1 cellular context compared by ENCODE assay signal in the genomic region with DNA sequence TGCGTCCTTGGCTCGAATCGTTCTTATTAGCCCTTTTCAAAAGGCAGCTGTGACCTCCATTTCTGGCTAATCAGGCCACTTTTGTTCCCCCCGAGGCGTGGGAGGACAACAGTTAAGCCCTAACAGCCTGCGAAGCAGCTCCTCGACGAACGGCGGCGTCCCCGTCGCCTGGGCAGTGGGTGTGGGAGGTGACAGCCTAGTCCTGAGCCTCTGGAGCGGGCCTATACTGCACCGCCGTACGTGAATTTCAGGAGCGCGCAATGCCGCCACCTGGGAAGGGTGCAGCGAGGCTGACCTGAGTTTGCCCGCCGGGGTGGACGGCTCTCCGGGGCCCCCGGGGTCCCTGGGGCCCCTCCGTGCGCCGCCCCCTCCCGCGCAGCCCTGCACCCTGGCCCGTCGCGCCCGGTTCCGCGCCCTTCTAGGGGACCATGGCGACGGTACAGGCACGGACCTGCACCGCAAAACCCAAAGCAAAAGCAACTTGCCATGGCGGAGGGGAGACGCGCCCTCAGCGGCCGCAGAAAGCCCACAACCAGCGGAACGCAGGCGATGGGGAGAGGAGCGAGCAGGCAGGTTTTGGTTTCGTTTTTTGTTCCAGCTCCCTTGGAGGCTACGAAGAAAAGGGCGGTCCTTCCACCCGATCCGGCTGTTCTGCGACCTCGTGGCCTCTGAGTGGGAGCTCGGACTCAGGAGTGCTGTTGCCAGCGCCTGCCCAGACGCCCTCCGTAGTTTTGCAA.
TF ChIP-seq lines count a peak whose summit lies in the region.

Gene RBM43, minus strand, starts transcription at position 624 of the 737 bp plus-strand sequence. Its CDS starts 136 bp downstream, at position 488.

TF ChIP-seq in HepG2, 621 proteins besides CTCF, POLR2A, EP300 and RAD21 (continued from another document and continues in another):
- peak; percentile 83 for TF ChIP-seq ZNF607 (CRISPR knock-in tag; IDR thresholded peaks at IDR 0.05; ENCODE audit: borderline replicate concordance)
- TF ChIP-seq ZNF232 (CRISPR knock-in tag; IDR thresholded peaks at IDR 0.05; ENCODE audit: borderline replicate concordance) = peak; percentile 50
- TF ChIP-seq, protein P1, sequence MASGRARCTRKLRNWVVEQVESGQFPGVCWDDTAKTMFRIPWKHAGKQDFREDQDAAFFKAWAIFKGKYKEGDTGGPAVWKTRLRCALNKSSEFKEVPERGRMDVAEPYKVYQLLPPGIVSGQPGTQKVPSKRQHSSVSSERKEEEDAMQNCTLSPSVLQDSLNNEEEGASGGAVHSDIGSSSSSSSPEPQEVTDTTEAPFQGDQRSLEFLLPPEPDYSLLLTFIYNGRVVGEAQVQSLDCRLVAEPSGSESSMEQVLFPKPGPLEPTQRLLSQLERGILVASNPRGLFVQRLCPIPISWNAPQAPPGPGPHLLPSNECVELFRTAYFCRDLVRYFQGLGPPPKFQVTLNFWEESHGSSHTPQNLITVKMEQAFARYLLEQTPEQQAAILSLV (CRISPR knock-in tag; IDR thresholded peaks at IDR 0.05; ENCODE audit: borderline replicate concordance) = peak; percentile 91; the same call in 1 of the 2 replicates
- TF ChIP-seq, protein P2, sequence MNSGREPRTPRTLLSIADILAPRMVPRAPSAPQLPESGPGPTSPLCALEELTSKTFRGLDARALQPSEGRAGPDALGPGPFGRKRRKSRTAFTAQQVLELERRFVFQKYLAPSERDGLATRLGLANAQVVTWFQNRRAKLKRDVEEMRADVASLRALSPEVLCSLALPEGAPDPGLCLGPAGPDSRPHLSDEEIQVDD (CRISPR knock-in tag; IDR thresholded peaks at IDR 0.05; ENCODE audit: borderline replicate concordance) = no peak
- TF ChIP-seq ZNF615 (CRISPR knock-in tag; IDR thresholded peaks at IDR 0.05; ENCODE audit: borderline replicate concordance) = 0 out of 2 replicates have a peak, but pooled peaks have one; percentile 54
- TF ChIP-seq ZBTB7B (CRISPR knock-in tag; IDR thresholded peaks at IDR 0.05) = peak; percentile 33; the same call in 1 of the 2 replicates
- no peak for TF ChIP-seq HNRNPK (IDR thresholded peaks at IDR 0.05; ENCODE audit: low read depth, low read length, poor library complexity, severe bottlenecking)
- TF ChIP-seq, protein P3, sequence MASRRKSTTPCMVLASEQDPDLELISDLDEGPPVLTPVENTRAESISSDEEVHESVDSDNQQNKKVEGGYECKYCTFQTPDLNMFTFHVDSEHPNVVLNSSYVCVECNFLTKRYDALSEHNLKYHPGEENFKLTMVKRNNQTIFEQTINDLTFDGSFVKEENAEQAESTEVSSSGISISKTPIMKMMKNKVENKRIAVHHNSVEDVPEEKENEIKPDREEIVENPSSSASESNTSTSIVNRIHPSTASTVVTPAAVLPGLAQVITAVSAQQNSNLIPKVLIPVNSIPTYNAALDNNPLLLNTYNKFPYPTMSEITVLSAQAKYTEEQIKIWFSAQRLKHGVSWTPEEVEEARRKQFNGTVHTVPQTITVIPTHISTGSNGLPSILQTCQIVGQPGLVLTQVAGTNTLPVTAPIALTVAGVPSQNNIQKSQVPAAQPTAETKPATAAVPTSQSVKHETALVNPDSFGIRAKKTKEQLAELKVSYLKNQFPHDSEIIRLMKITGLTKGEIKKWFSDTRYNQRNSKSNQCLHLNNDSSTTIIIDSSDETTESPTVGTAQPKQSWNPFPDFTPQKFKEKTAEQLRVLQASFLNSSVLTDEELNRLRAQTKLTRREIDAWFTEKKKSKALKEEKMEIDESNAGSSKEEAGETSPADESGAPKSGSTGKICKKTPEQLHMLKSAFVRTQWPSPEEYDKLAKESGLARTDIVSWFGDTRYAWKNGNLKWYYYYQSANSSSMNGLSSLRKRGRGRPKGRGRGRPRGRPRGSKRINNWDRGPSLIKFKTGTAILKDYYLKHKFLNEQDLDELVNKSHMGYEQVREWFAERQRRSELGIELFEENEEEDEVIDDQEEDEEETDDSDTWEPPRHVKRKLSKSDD (CRISPR knock-in tag; IDR thresholded peaks at IDR 0.05; ENCODE audit: low read depth) = peak; percentile 66
- TF ChIP-seq NRL (CRISPR knock-in tag; IDR thresholded peaks at IDR 0.05; ENCODE audit: borderline replicate concordance) = peak; percentile 93
- TF ChIP-seq FOXO1 (CRISPR knock-in tag; IDR thresholded peaks at IDR 0.05) = 0 out of 2 replicates have a peak, but pooled peaks have one; percentile 18
- TF ChIP-seq, protein P4, sequence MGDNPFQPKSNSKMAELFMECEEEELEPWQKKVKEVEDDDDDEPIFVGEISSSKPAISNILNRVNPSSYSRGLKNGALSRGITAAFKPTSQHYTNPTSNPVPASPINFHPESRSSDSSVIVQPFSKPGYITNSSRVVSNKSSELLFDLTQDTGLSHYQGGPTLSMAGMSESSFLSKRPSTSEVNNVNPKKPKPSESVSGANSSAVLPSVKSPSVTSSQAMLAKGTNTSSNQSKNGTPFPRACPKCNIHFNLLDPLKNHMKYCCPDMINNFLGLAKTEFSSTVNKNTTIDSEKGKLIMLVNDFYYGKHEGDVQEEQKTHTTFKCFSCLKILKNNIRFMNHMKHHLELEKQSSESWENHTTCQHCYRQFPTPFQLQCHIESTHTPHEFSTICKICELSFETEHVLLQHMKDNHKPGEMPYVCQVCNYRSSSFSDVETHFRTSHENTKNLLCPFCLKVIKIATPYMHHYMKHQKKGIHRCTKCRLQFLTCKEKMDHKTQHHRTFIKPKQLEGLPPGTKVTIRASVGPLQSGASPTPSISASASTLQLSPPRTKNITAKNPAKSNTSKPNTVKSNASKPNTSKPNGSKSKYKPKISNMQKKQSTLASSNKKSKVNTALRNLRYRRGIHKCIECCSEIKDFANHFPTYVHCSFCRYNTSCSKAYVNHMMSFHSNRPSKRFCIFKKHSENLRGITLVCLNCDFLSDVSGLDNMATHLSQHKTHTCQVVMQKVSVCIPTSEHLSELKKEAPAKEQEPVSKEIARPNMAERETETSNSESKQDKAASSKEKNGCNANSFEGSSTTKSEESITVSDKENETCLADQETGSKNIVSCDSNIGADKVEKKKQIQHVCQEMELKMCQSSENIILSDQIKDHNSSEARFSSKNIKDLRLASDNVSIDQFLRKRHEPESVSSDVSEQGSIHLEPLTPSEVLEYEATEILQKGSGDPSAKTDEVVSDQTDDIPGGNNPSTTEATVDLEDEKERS (CRISPR knock-in tag; IDR thresholded peaks at IDR 0.05) = peak; percentile 85; the same call in 1 of the 2 replicates
- TF ChIP-seq ZNF605 (CRISPR knock-in tag; IDR thresholded peaks at IDR 0.05) = peak; percentile 44; the same call in 1 of the 2 replicates
- TF ChIP-seq ATF7-NPFF (CRISPR knock-in tag; IDR thresholded peaks at IDR 0.05; ENCODE audit: low read depth) = peak; percentile 83
- TF ChIP-seq NFE2 (CRISPR knock-in tag; IDR thresholded peaks at IDR 0.05) = no peak
- no peak for TF ChIP-seq ZNF33A (CRISPR knock-in tag; IDR thresholded peaks at IDR 0.05; ENCODE audit: borderline replicate concordance)
- TF ChIP-seq CCAR2 (optimal IDR thresholded peaks at IDR 0.05; ENCODE audit: low read depth, low read length) = no peak
- TF ChIP-seq ZFP41 (CRISPR knock-in tag; IDR thresholded peaks at IDR 0.05; ENCODE audit: borderline replicate concordance) = no peak
- 0 out of 2 replicates have a peak, but pooled peaks have one; percentile 61 for TF ChIP-seq ZNF33B (CRISPR knock-in tag; IDR thresholded peaks at IDR 0.05)
- peak; percentile 77 for TF ChIP-seq ZNF781 (CRISPR knock-in tag; IDR thresholded peaks at IDR 0.05; ENCODE audit: borderline replicate concordance, not compliant biosample characterization)
- TF ChIP-seq HOXA5 (CRISPR knock-in tag; IDR thresholded peaks at IDR 0.05) = 0 out of 2 replicates have a peak, but pooled peaks have one; percentile 41
- TF ChIP-seq ASH2L (IDR thresholded peaks at IDR 0.05; ENCODE audit: insufficient read length, low read depth, low read length) = peak; percentile 81
- no peak for TF ChIP-seq FOXJ3 (CRISPR knock-in tag; IDR thresholded peaks at IDR 0.05; ENCODE audit: borderline replicate concordance)
- TF ChIP-seq ZNF629 (CRISPR knock-in tag; conservative IDR thresholded peaks at IDR 0.05) = peak; percentile 6; the same call in 1 of the 2 replicates
- TF ChIP-seq PHF8 (CRISPR knock-in tag; IDR thresholded peaks at IDR 0.05) = peak; percentile 88
- no peak for TF ChIP-seq GLMP (CRISPR knock-in tag; IDR thresholded peaks at IDR 0.05; ENCODE audit: borderline replicate concordance)
- no peak for TF ChIP-seq ZNF580 (CRISPR knock-in tag; IDR thresholded peaks at IDR 0.05; ENCODE audit: borderline replicate concordance, low read depth)
- TF ChIP-seq ZNF549 (CRISPR knock-in tag; IDR thresholded peaks at IDR 0.05) = no peak
- TF ChIP-seq GABPB1 (CRISPR knock-in tag; IDR thresholded peaks at IDR 0.05) = peak; percentile 50; the same call in 1 of the 2 replicates
- peak; percentile 27; the same call in 1 of the 2 replicates for TF ChIP-seq ZNF546 (CRISPR knock-in tag; conservative IDR thresholded peaks at IDR 0.05)
- peak; percentile 86 for TF ChIP-seq ZSCAN31 (CRISPR knock-in tag; IDR thresholded peaks at IDR 0.05; ENCODE audit: low read depth)
- no peak for TF ChIP-seq NCOA5 (CRISPR knock-in tag; IDR thresholded peaks at IDR 0.05)
- no peak for TF ChIP-seq ZNF484 (CRISPR knock-in tag; IDR thresholded peaks at IDR 0.05; ENCODE audit: borderline replicate concordance, low read depth)
- TF ChIP-seq ZNF263 (CRISPR knock-in tag; IDR thresholded peaks at IDR 0.05) = no peak
- no peak for TF ChIP-seq ZNF468 (CRISPR knock-in tag; IDR thresholded peaks at IDR 0.05)
- peak; percentile 61; the same call in 1 of the 2 replicates for TF ChIP-seq WIZ (CRISPR knock-in tag; IDR thresholded peaks at IDR 0.05)
- no peak for TF ChIP-seq SP1 (IDR thresholded peaks at IDR 0.05)
- TF ChIP-seq SP1 (CRISPR knock-in tag; IDR thresholded peaks at IDR 0.05) = no peak
- no peak for TF ChIP-seq RARG (CRISPR knock-in tag; IDR thresholded peaks at IDR 0.05; ENCODE audit: low read depth)
- peak; percentile 64 for TF ChIP-seq ZNF362 (CRISPR knock-in tag; IDR thresholded peaks at IDR 0.05; ENCODE audit: borderline replicate concordance)
- peak; percentile 76; the same call in 1 of the 2 replicates for TF ChIP-seq MXD4 (CRISPR knock-in tag; IDR thresholded peaks at IDR 0.05)
- peak; percentile 36 for TF ChIP-seq MED8 (CRISPR knock-in tag; IDR thresholded peaks at IDR 0.05; ENCODE audit: insufficient replicate concordance)
- TF ChIP-seq ZNF329 (CRISPR knock-in tag; IDR thresholded peaks at IDR 0.05; ENCODE audit: low read depth) = no peak
- TF ChIP-seq SP4 (CRISPR knock-in tag; IDR thresholded peaks at IDR 0.05) = peak; percentile 70; the same call in 1 of the 2 replicates
- TF ChIP-seq, protein P5, sequence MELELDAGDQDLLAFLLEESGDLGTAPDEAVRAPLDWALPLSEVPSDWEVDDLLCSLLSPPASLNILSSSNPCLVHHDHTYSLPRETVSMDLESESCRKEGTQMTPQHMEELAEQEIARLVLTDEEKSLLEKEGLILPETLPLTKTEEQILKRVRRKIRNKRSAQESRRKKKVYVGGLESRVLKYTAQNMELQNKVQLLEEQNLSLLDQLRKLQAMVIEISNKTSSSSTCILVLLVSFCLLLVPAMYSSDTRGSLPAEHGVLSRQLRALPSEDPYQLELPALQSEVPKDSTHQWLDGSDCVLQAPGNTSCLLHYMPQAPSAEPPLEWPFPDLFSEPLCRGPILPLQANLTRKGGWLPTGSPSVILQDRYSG (CRISPR knock-in tag; IDR thresholded peaks at IDR 0.05) = no peak
- TF ChIP-seq KAT7 (CRISPR knock-in tag; IDR thresholded peaks at IDR 0.05; ENCODE audit: borderline replicate concordance) = no peak
- TF ChIP-seq, protein P6, sequence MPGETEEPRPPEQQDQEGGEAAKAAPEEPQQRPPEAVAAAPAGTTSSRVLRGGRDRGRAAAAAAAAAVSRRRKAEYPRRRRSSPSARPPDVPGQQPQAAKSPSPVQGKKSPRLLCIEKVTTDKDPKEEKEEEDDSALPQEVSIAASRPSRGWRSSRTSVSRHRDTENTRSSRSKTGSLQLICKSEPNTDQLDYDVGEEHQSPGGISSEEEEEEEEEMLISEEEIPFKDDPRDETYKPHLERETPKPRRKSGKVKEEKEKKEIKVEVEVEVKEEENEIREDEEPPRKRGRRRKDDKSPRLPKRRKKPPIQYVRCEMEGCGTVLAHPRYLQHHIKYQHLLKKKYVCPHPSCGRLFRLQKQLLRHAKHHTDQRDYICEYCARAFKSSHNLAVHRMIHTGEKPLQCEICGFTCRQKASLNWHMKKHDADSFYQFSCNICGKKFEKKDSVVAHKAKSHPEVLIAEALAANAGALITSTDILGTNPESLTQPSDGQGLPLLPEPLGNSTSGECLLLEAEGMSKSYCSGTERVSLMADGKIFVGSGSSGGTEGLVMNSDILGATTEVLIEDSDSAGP (CRISPR knock-in tag; IDR thresholded peaks at IDR 0.05; ENCODE audit: borderline replicate concordance) = peak; percentile 93
- TF ChIP-seq ZNF101 (CRISPR knock-in tag; IDR thresholded peaks at IDR 0.05; ENCODE audit: borderline replicate concordance, low read depth) = 0 out of 2 replicates have a peak, but pooled peaks have one; percentile 71
- TF ChIP-seq GPBP1L1 (CRISPR knock-in tag; IDR thresholded peaks at IDR 0.05) = no peak
